Comparison of ENCODE assay signal across 9 cellular contexts in genomic region chr1:48236716-48237470, GRCh38. TPM values are rescaled to one million over a fixed set of nuclear protein-coding genes. Genes with fewer than 3 reads are reported as not detected.
DNase-seq lines count a peak whose midpoint lies in the region; ATAC-seq and TF ChIP-seq lines count a peak whose summit lies in the region.
"Had no signal": no experiment of that assay in that cellular context is flagged by ENCODE, and none has a peak within 500 bp of the region (broad histone marks: within the 10 kb centered on the region; RNA-seq: fewer than 3 reads in every experiment).

No MANE protein-coding gene starts in this region.

- H3K9me3 Mint-ChIP-seq in WTC11 = no peaks in the 10 kb centered on the region

- H3K4me1 ChIP-seq in right atrium auricular region = no peaks in the 10 kb centered on the region
- no peaks in the 10 kb centered on the region for H3K4me1 ChIP-seq in smooth muscle cell (ENCODE audit: low read depth)

- H3K36me3 Mint-ChIP-seq in WTC11 = no peaks in the 10 kb centered on the region

- H3K9ac ChIP-seq in smooth muscle cell (ENCODE audit: low read depth) = no peak overlapping the region

- no peak overlapping the region for H3K4me2 ChIP-seq in smooth muscle cell

- H3K9me3 ChIP-seq in right atrium auricular region = no peaks in the 10 kb centered on the region
- H3K9me3 ChIP-seq in smooth muscle cell (replicated peaks; ENCODE audit: low read depth) = no peaks in the 10 kb centered on the region

- H3K27me3 ChIP-seq in right atrium auricular region (no peaks in the 10 kb centered on the region), smooth muscle cell (ENCODE audit: low read depth) (no peaks in the 10 kb centered on the region)

- H2AFZ ChIP-seq in smooth muscle cell (ENCODE audit: low read depth) = no peak overlapping the region

- no peaks in the 10 kb centered on the region for H4K20me1 ChIP-seq in smooth muscle cell (ENCODE audit: low read depth)

- H3F3A ChIP-seq in smooth muscle cell (ENCODE audit: low read depth) = no peaks in the 10 kb centered on the region

- H3K4me1 Mint-ChIP-seq in WTC11 = no peaks in the 10 kb centered on the region

- no peak overlapping the region for H3K27ac Mint-ChIP-seq in WTC11

- no peaks in the 10 kb centered on the region for H3K36me3 ChIP-seq in right atrium auricular region
- no peaks in the 10 kb centered on the region for H3K36me3 ChIP-seq in smooth muscle cell (ENCODE audit: low read depth)

- POLR2A ChIA-PET in WTC11 (lab: Charles Lee) = no interaction called here

- TF ChIP-seq CTCF in WTC11 (IDR thresholded peaks at IDR 0.05) (peak; percentile 33; the same call in 1 of the 2 replicates), right atrium auricular region (IDR thresholded peaks at IDR 0.05) (peak; percentile 33 to 70), smooth muscle cell (IDR thresholded peaks at IDR 0.05; ENCODE audit: borderline replicate concordance, insufficient read depth, poor library complexity, severe bottlenecking) (peak; percentile 50)

- CTCF ChIA-PET in WTC11 (lab: Charles Lee) = interaction anchor here (0.9 to 2.7 kb wide), 10 partner anchors 9 to 143 kb away, joined by 3 to 21 read pairs (median 6); no protein-coding TSS in a partner anchor

- peaks cover 3% of the 10 kb centered on the region for H3K27me3 Mint-ChIP-seq in WTC11 (ENCODE audit: low read depth)

- WGBS in smooth muscle cell (ENCODE audit: low lambda C conversion rate) = 81% methylated on average over 4 of the region's 4 CpGs

- H3K4me3 Mint-ChIP-seq in WTC11 = no peak overlapping the region

- H3K4me3 ChIP-seq in right atrium auricular region (no peak overlapping the region), smooth muscle cell (no peak overlapping the region)

- ATAC-seq in GM19395 (IDR thresholded peaks at IDR 0.05; ENCODE audit: unreplicated experiment) = peak; percentile 82
- ATAC-seq in WTC11 = peak; percentile 87
- ATAC-seq in GM19463 (IDR thresholded peaks at IDR 0.05; ENCODE audit: unreplicated experiment) = no peak

- peak; percentile 35 for DNase-seq in DMS153 treated with DMSO at 0.1 percent for 48 hours (lab: John Stamatoyannopoulos, UW; ENCODE audit: unreplicated experiment)
- peak; percentile 57 to 65 for DNase-seq in Kasumi-1 (lab: John Stamatoyannopoulos, UW)
- no peak for DNase-seq in WTC11 (ENCODE audit: low spot score)
- DNase-seq in right atrium auricular region (ENCODE audit: low spot score) = peak; percentile 32
- no peak for DNase-seq in smooth muscle cell (lab: John Stamatoyannopoulos, UW; ENCODE audit: unreplicated experiment)
- no peak for DNase-seq in hippocampal formation (lab: John Stamatoyannopoulos, UW)

- no peaks in the 10 kb centered on the region for H3K79me2 ChIP-seq in smooth muscle cell (ENCODE audit: low read depth)

- H3K27ac ChIP-seq in right atrium auricular region (no peak overlapping the region), smooth muscle cell (ENCODE audit: low read depth) (no peak overlapping the region)

TF ChIP-seq in WTC11, 78 proteins besides CTCF, POLR2A, EP300 and RAD21:
- peak; percentile 16; the same call in 1 of the 2 replicates for TF ChIP-seq TEAD1 (CRISPR knock-in tag; IDR thresholded peaks at IDR 0.05)
- TF ChIP-seq NR1H2 (CRISPR knock-in tag; IDR thresholded peaks at IDR 0.05) = no peak

RNA-seq across cellular contexts. Expression of gene SLC5A9, which starts 14.4 kb away (rescaled TPM):
- total RNA-seq in WTC11 (2021) (0.22 to 0.64 TPM (median 0.27 TPM) in 3 replicates), right atrium auricular region (not detected), smooth muscle cell (0.09 and 0.49 TPM in 2 replicates)
- 1.1 TPM in 1 of 2 replicates, not detected in the other for polyA plus RNA-seq in smooth muscle cell
- total RNA-seq: T-helper 1 cell treated with Interleukin-12 subunit alpha and Interleukin-12 subunit beta and Interleukin-4 antibody, amounts not matched to agents 30 ng/mL and 1 ng/mL, for 36 hours had no signal

Comparison
In these comparisons a context has a peak if more than half of its experiments do, and no peak if none do; other contexts are left out.
1. DNase-seq: peak in DMS153 treated with DMSO at 0.1 percent for 48 hours (single experiment), Kasumi-1 (2 of 2) and right atrium auricular region (single experiment); none in WTC11 (single experiment), smooth muscle cell (single experiment) and hippocampal formation (0 of 2).
2. Peak in every context shown above with its lines, with median percentiles within 50 percentile points of each other: CTCF ChIP-seq.